ENCODE assay signal across 1 cellular context in genomic region chr9:71608825-71609452, GRCh38.
A peak's percentile ranks its signal among the peaks of the same experiment; 100 is the strongest.
TF ChIP-seq lines count a peak whose summit lies in the region.

No MANE protein-coding gene starts in this region.

TF ChIP-seq in H1, 55 proteins besides CTCF, POLR2A, EP300 and RAD21 (continued from another document):
- TF ChIP-seq HDAC2 (IDR thresholded peaks at IDR 0.05; ENCODE audit: borderline replicate concordance in 1 of 2, low read depth in 2 of 2, low read length in 2 of 2), result peak in 1 of 2 experiments; percentile 62; a peak in 1 of 4 replicates
- TF ChIP-seq TCF12 (IDR thresholded peaks at IDR 0.05; ENCODE audit: low read depth, low read length), result 0 out of 2 replicates have a peak, but pooled peaks have one; percentile 11
- TF ChIP-seq CEBPB (IDR thresholded peaks at IDR 0.05; ENCODE audit: low read depth, low read length), result peak; percentile 27; the same call in 1 of the 2 replicates
